In genomic region chr1:13728104-13728503, GRCh38 we compare ENCODE assay signal across 22 cellular contexts. TPM values are rescaled to one million over a fixed set of nuclear protein-coding genes. Genes with fewer than 3 reads are reported as not detected.
DNase-seq lines count a peak whose midpoint lies in the region; ATAC-seq, FAIRE-seq and TF ChIP-seq lines count a peak whose summit lies in the region.
"Had no signal": no experiment of that assay in that cellular context is flagged by ENCODE, and none has a peak within 500 bp of the region (broad histone marks: within the 10 kb centered on the region; RNA-seq: fewer than 3 reads in every experiment).

No MANE protein-coding gene starts in this region.

- no peaks in the 10 kb centered on the region; the same call in 1 of the 2 replicates for H3K79me2 ChIP-seq in GM23338 (replicated peaks; ENCODE audit: insufficient read depth)

- H3K27me3 ChIP-seq in GM23338 (ENCODE audit: insufficient read depth), result peaks cover 45% of the 10 kb centered on the region
- H3K27me3 ChIP-seq: breast epithelium, hepatocyte, ovary, upper lobe of left lung had no signal

- H3K4me3 ChIP-seq in GM23338, result no peak overlapping the region
- H3K4me3 ChIP-seq: breast epithelium, GM23248, hepatocyte, ovary, upper lobe of left lung had no signal

- FAIRE-seq in GM19239 (lab: Jason Lieb, UNC), result peak; percentile 90

- H4K20me1 ChIP-seq in GM23338 (replicated peaks; ENCODE audit: insufficient read depth), result peaks cover 60% of the 10 kb centered on the region

- TF ChIP-seq CTCF in nephron progenitor cell (IDR thresholded peaks at IDR 0.05) (no peak), GM23338 (conservative IDR thresholded peaks at IDR 0.05; ENCODE audit: low read depth in 2 of 2) (no peak)

- H3K9me3 Mint-ChIP-seq in T-helper 1 cell treated with Interleukin-12 subunit alpha and Interleukin-12 subunit beta and Interleukin-4 antibody, amounts not matched to agents 30 μg/mL and 1 μg/mL, for 36 hours, result no peaks in the 10 kb centered on the region
- H3K9me3 Mint-ChIP-seq in activated naive CD8-positive, alpha-beta T cell (ENCODE audit: low read depth), result no peaks in the 10 kb centered on the region
- H3K9me3 Mint-ChIP-seq in nephron progenitor cell, result no peaks in the 10 kb centered on the region
- H3K9me3 Mint-ChIP-seq in GM23338, result no peaks in the 10 kb centered on the region
- H3K9me3 Mint-ChIP-seq: activated naive CD4-positive, alpha-beta T cell treated with anti-CD3 and anti-CD28 coated beads, Interleukin-2, amount 50 U/mL, for 72 hours; CD14-positive monocyte had no signal

- H3F3A ChIP-seq in GM23338 (replicated peaks; ENCODE audit: low read depth), result no peaks in the 10 kb centered on the region

- H2AFZ ChIP-seq in GM23338, result no peak overlapping the region
- H2AFZ ChIP-seq: GM23248, hepatocyte had no signal

- DNase-seq in T-helper 1 cell (no peak), GM19239 (ENCODE audit: insufficient read length, low spot score) (no peak), nephron progenitor cell (no peak), GM23338 (ENCODE audit: low spot score) (no peak)
- DNase-seq: 8988T, DND-41, GM23248, NCI-H1048, NCI-H2107, NCI-H748 treated with DMSO at 0.1 percent for 48 hours, ovary, SW 1271, upper lobe of left lung had no signal

- no peak overlapping the region for H3K4me3 Mint-ChIP-seq in T-helper 1 cell treated with Interleukin-12 subunit alpha and Interleukin-12 subunit beta and Interleukin-4 antibody, amounts not matched to agents 30 μg/mL and 1 μg/mL, for 36 hours
- H3K4me3 Mint-ChIP-seq in activated naive CD8-positive, alpha-beta T cell, result no peak overlapping the region
- H3K4me3 Mint-ChIP-seq in nephron progenitor cell (no peak overlapping the region), GM23338 (no peak overlapping the region)
- H3K4me3 Mint-ChIP-seq: CD14-positive monocyte had no signal

- no peaks in the 10 kb centered on the region for H3K36me3 Mint-ChIP-seq in T-helper 1 cell treated with Interleukin-12 subunit alpha and Interleukin-12 subunit beta and Interleukin-4 antibody, amounts not matched to agents 30 μg/mL and 1 μg/mL, for 36 hours (ENCODE audit: low read depth)
- H3K36me3 Mint-ChIP-seq in activated naive CD8-positive, alpha-beta T cell, result peaks cover 1% of the 10 kb centered on the region
- H3K36me3 Mint-ChIP-seq in nephron progenitor cell (ENCODE audit: low read depth), result peaks cover 13% of the 10 kb centered on the region
- no peaks in the 10 kb centered on the region for H3K36me3 Mint-ChIP-seq in GM23338 (ENCODE audit: low read depth)

- no peak overlapping the region for H3K4me2 ChIP-seq in GM23338
- H3K4me2 ChIP-seq: hepatocyte had no signal

- ATAC-seq in GM23338 (no peak), GM18520 (IDR thresholded peaks at IDR 0.05; ENCODE audit: unreplicated experiment) (no peak), HG02623 (IDR thresholded peaks at IDR 0.05; ENCODE audit: unreplicated experiment) (no peak)
- ATAC-seq: activated naive CD4-positive, alpha-beta T cell treated with anti-CD3 and anti-CD28 coated beads, Interleukin-2, amount 50 U/mL, for 72 hours had no signal

- no peaks in the 10 kb centered on the region for H3K9me2 ChIP-seq in GM23338 (ENCODE audit: insufficient read depth)

- H3K36me3 ChIP-seq in GM23338 (ENCODE audit: insufficient read depth), result no peaks in the 10 kb centered on the region
- H3K36me3 ChIP-seq: breast epithelium, ovary, upper lobe of left lung had no signal

- peaks cover 52% of the 10 kb centered on the region for H3K4me1 Mint-ChIP-seq in T-helper 1 cell treated with Interleukin-12 subunit alpha and Interleukin-12 subunit beta and Interleukin-4 antibody, amounts not matched to agents 30 μg/mL and 1 μg/mL, for 36 hours (ENCODE audit: low read depth)
- H3K4me1 Mint-ChIP-seq in activated naive CD8-positive, alpha-beta T cell (ENCODE audit: low read depth), result peaks cover 91% of the 10 kb centered on the region
- H3K4me1 Mint-ChIP-seq in nephron progenitor cell (peaks cover 77% of the 10 kb centered on the region), GM23338 (peaks cover 14% of the 10 kb centered on the region)

- peak overlapping the region; percentile 18 for H3K27ac Mint-ChIP-seq in T-helper 1 cell treated with Interleukin-12 subunit alpha and Interleukin-12 subunit beta and Interleukin-4 antibody, amounts not matched to agents 30 μg/mL and 1 μg/mL, for 36 hours
- H3K27ac Mint-ChIP-seq in activated naive CD8-positive, alpha-beta T cell, result peak overlapping the region; percentile 98
- H3K27ac Mint-ChIP-seq in nephron progenitor cell (peak overlapping the region; percentile 62), GM23338 (no peak overlapping the region)
- H3K27ac Mint-ChIP-seq: CD14-positive monocyte had no signal

- no peaks in the 10 kb centered on the region for H3K27me3 Mint-ChIP-seq in T-helper 1 cell treated with Interleukin-12 subunit alpha and Interleukin-12 subunit beta and Interleukin-4 antibody, amounts not matched to agents 30 μg/mL and 1 μg/mL, for 36 hours (ENCODE audit: low read depth)
- H3K27me3 Mint-ChIP-seq in activated naive CD8-positive, alpha-beta T cell, result no peaks in the 10 kb centered on the region
- H3K27me3 Mint-ChIP-seq in nephron progenitor cell (ENCODE audit: low read depth, poor library complexity), result no peaks in the 10 kb centered on the region
- H3K27me3 Mint-ChIP-seq in GM23338 (ENCODE audit: insufficient read depth, low read depth, poor library complexity), result peaks cover 35% of the 10 kb centered on the region

- no peak overlapping the region for H3K27ac ChIP-seq in GM23338 (ENCODE audit: low read depth)
- H3K27ac ChIP-seq: breast epithelium, GM23248, hepatocyte, ovary, upper lobe of left lung, VCaP had no signal

- H3K4me1 ChIP-seq in GM23338 (ENCODE audit: insufficient read depth), result 0 out of 2 replicates have a peak, but pooled peaks cover 3% of the 10 kb centered on the region
- H3K4me1 ChIP-seq: breast epithelium had no signal

TF ChIP-seq in GM23338, 12 proteins besides CTCF, POLR2A, EP300 and RAD21 (continues in another document):
- TF ChIP-seq ZNF462 (CRISPR knock-in tag; IDR thresholded peaks at IDR 0.05) (no peak), EZH2 (IDR thresholded peaks at IDR 0.05; ENCODE audit: low read depth, unreplicated experiment) (no peak), STAT1 (IDR thresholded peaks at IDR 0.05; ENCODE audit: unreplicated experiment) (no peak), NANOG (IDR thresholded peaks at IDR 0.05; ENCODE audit: borderline replicate concordance) (no peak), CREB1 (CRISPR knock-in tag; IDR thresholded peaks at IDR 0.05; ENCODE audit: low read depth) (no peak)

RNA-seq across cellular contexts. Expression of gene PRDM2, which starts 28.1 kb away (rescaled TPM):
- 11.6 and 19.5 TPM in 2 replicates for total RNA-seq in GM23338 (2014; rRNA removed; shearing (Covaris generic))
- 28.3 and 28.6 TPM in 2 replicates for polyA plus RNA-seq in GM23338 (2016; fragmentation: Nextera tagmentation; extraction: Ambion mirVana)
